ENCODE assay signal across 8 cellular contexts in genomic region chr13:40189885-40190655, GRCh38.
DNase-seq lines count a peak whose midpoint lies in the region; ATAC-seq and TF ChIP-seq lines count a peak whose summit lies in the region.

No MANE protein-coding gene starts in this region.

- no peak for DNase-seq in activated naive CD4-positive, alpha-beta T cell treated with anti-CD3 and anti-CD28 coated beads, Interleukin-2, amount 10 ng/mL, durations not matched to agents 7 days and 5 days
- DNase-seq in activated naive CD4-positive, alpha-beta T cell (lab: John Stamatoyannopoulos, UW), result no peak
- DNase-seq in epidermal melanocyte (ENCODE audit: insufficient read length, low spot score) (peak; percentile 82), vagina (ENCODE audit: extremely low spot score in 2 of 2) (peak in 1 of 2 donors; percentile 90), DMS53 (lab: John Stamatoyannopoulos, UW) (no peak), COR-L47 (lab: John Stamatoyannopoulos, UW) (no peak)

- no peaks in the 10 kb centered on the region for H3K27me3 Mint-ChIP-seq in activated naive CD4-positive, alpha-beta T cell treated with anti-CD3 and anti-CD28 coated beads, Interleukin-2, amount 10 ng/mL, durations not matched to agents 7 days and 5 days
- no peaks in the 10 kb centered on the region for H3K27me3 Mint-ChIP-seq in nephron (ENCODE audit: low read depth)

- H3K9me3 Mint-ChIP-seq in activated naive CD4-positive, alpha-beta T cell treated with anti-CD3 and anti-CD28 coated beads, Interleukin-2, amount 10 ng/mL, durations not matched to agents 7 days and 5 days, result no peaks in the 10 kb centered on the region
- no peaks in the 10 kb centered on the region for H3K9me3 Mint-ChIP-seq in nephron

- no peaks in the 10 kb centered on the region for H3K9me3 ChIP-seq in vagina

- TF ChIP-seq CTCF in nephron (IDR thresholded peaks at IDR 0.05; ENCODE audit: unreplicated experiment in 3 of 3) (no peak), vagina (IDR thresholded peaks at IDR 0.05) (no peak)

- peaks cover 77% of the 10 kb centered on the region for H3K4me1 Mint-ChIP-seq in activated naive CD4-positive, alpha-beta T cell treated with anti-CD3 and anti-CD28 coated beads, Interleukin-2, amount 10 ng/mL, durations not matched to agents 7 days and 5 days
- peaks cover 77% of the 10 kb centered on the region for H3K4me1 Mint-ChIP-seq in nephron

- intact Hi-C loops in vagina (cut with DNase I), result no loop called here

- H3K4me3 Mint-ChIP-seq in activated naive CD4-positive, alpha-beta T cell treated with anti-CD3 and anti-CD28 coated beads, Interleukin-2, amount 10 ng/mL, durations not matched to agents 7 days and 5 days, result peak overlapping the region; percentile 71
- peak overlapping the region in 1 of 3 experiments; percentile 10 for H3K4me3 Mint-ChIP-seq in nephron

- H3K27ac Mint-ChIP-seq in activated naive CD4-positive, alpha-beta T cell treated with anti-CD3 and anti-CD28 coated beads, Interleukin-2, amount 10 ng/mL, durations not matched to agents 7 days and 5 days, result peak overlapping the region; percentile 99
- peak overlapping the region; percentile 80 to 93 (median 86) for H3K27ac Mint-ChIP-seq in nephron

- ATAC-seq in GM18870 (IDR thresholded peaks at IDR 0.05; ENCODE audit: unreplicated experiment), result no peak

- CTCF ChIA-PET in activated naive CD4-positive, alpha-beta T cell treated with anti-CD3 and anti-CD28 coated beads, Interleukin-2, amount 10 ng/mL, durations not matched to agents 7 days and 5 days (lab: Charles Lee), result interaction anchor here (0.6 to 2.3 kb wide), 6 partner anchors 14 to 94 kb away, joined by 3 to 12 read pairs (median 4); no protein-coding TSS in a partner anchor

- no peaks in the 10 kb centered on the region for H3K27me3 ChIP-seq in vagina

- H3K36me3 Mint-ChIP-seq in activated naive CD4-positive, alpha-beta T cell treated with anti-CD3 and anti-CD28 coated beads, Interleukin-2, amount 10 ng/mL, durations not matched to agents 7 days and 5 days, result peaks cover 8% of the 10 kb centered on the region
- H3K36me3 Mint-ChIP-seq in nephron (ENCODE audit: low read depth), result no peaks in the 10 kb centered on the region

- H3K4me1 ChIP-seq in vagina, result peaks cover 60% of the 10 kb centered on the region

- no peak overlapping the region for H3K4me3 ChIP-seq in vagina

- H3K36me3 ChIP-seq in vagina, result no peaks in the 10 kb centered on the region

- no peak for TF ChIP-seq POLR2A in vagina (IDR thresholded peaks at IDR 0.05)

- peak overlapping the region; percentile 69 for H3K27ac ChIP-seq in vagina
